In the genomic region with DNA sequence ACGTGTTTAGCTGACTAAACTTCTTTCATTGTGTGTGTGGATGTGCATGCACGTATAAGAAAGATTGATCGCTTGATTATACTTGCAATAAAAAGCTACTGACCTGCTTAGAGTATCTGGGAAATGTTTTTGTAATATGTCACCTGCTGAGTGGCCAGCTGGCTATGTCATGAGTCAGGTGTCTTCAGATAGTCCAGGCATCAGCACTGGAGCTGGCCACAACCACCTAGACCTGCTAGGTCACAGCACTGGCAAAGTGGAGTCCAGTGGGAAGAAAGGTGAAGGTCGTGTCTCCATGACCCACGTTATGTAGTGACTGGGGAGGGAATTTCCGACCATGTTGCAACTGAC, we compare ENCODE assay signal across 20 cellular contexts.
DNase-seq lines count a peak whose midpoint lies in the region; TF ChIP-seq lines count a peak whose summit lies in the region.
"Had no signal": no experiment of that assay in that cellular context is flagged by ENCODE, and none has a peak within 500 bp of the region (broad histone marks: within the 10 kb centered on the region; RNA-seq: fewer than 3 reads in every experiment).

No MANE protein-coding gene starts in this region.

- no peaks in the 10 kb centered on the region for H3K4me1 ChIP-seq in mammary epithelial cell (ENCODE audit: insufficient read depth, low read length)
- H3K4me1 ChIP-seq in breast epithelium, result no peaks in the 10 kb centered on the region
- peaks cover 2 to 19% (median 14%) of the 10 kb centered on the region in 4 donors for H3K4me1 ChIP-seq in liver (ENCODE audit: control insufficient read depth in 4 of 4, insufficient read depth in 4 of 4, low read length in 3 of 4)
- peaks cover 0 to 8% (median 0%) of the 10 kb centered on the region in 4 donors for H3K4me1 ChIP-seq in transverse colon
- H3K4me1 ChIP-seq: Caco-2 had no signal

- CTCF ChIA-PET in mammary epithelial cell (lab: Charles Lee; ENCODE audit: low non-redundant PET), result no interaction called here

- no peak for TF ChIP-seq RAD21 in liver (IDR thresholded peaks at IDR 0.05)

- H3K36me3 ChIP-seq in mammary epithelial cell (ENCODE audit: insufficient read depth, low read length) (no peaks in the 10 kb centered on the region), breast epithelium (no peaks in the 10 kb centered on the region), liver (ENCODE audit: control insufficient read depth in 4 of 4, insufficient read depth in 3 of 4, low read depth in 1 of 4, low read length in 3 of 4) (no peaks in the 10 kb centered on the region), transverse colon (no peaks in the 10 kb centered on the region), H7 (replicated peaks; ENCODE audit: control insufficient read depth, insufficient read depth, low read length) (no peaks in the 10 kb centered on the region)
- H3K36me3 ChIP-seq: neutrophil had no signal

- TF ChIP-seq CTCF in mammary epithelial cell (conservative IDR thresholded peaks at IDR 0.05 in 1 of 2, IDR thresholded peaks at IDR 0.05 in 1 of 2; ENCODE audit: extremely low read depth in 1 of 2, insufficient read depth in 1 of 2, low read depth in 1 of 2, low read length in 2 of 2), result no peak
- no peak for TF ChIP-seq CTCF in breast epithelium (IDR thresholded peaks at IDR 0.05)
- no peak for TF ChIP-seq CTCF in liver (IDR thresholded peaks at IDR 0.05; ENCODE audit: low read depth, low read length, missing input control)
- TF ChIP-seq CTCF in transverse colon (IDR thresholded peaks at IDR 0.05), result no peak

- intact Hi-C loops in mammary epithelial cell (cut with micrococcal nuclease), result no loop called here
- intact Hi-C loops in breast epithelium (cut with DNase I; ENCODE audit: low total_unique reads), result no loop called here
- intact Hi-C loops in transverse colon (cut with DNase I; ENCODE audit: low total_unique reads), result no loop called here

- TF ChIP-seq POLR2A in breast epithelium (IDR thresholded peaks at IDR 0.05) (no peak), transverse colon (IDR thresholded peaks at IDR 0.05) (no peak)

- H3K4me2 ChIP-seq in mammary epithelial cell (ENCODE audit: insufficient read depth, low read depth, low read length), result no peak overlapping the region

- in situ Hi-C loops in mammary epithelial cell (cut with MboI; ENCODE audit: low sequenced_read_pairs in 2 of 2) (loop anchor here in 1 of 2 donors (25.0 kb wide), 1 partner anchor 316 kb away; no protein-coding TSS in a partner anchor), transverse colon (cut with MboI; ENCODE audit: low pct_ligation_motif_present in 1 of 4, low pct_unique_long_range_greater_than_20kb in 1 of 4, low sequenced_read_pairs in 3 of 4) (no loop called here)

- H3K27me3 ChIP-seq in mammary epithelial cell (ENCODE audit: insufficient read depth, low read length), result no peaks in the 10 kb centered on the region
- no peaks in the 10 kb centered on the region for H3K27me3 ChIP-seq in breast epithelium
- no peaks in the 10 kb centered on the region for H3K27me3 ChIP-seq in liver (ENCODE audit: control insufficient read depth in 4 of 4, insufficient read depth in 4 of 4, low read length in 3 of 4)
- H3K27me3 ChIP-seq in transverse colon, result no peaks in the 10 kb centered on the region
- H3K27me3 ChIP-seq in H7 (ENCODE audit: control insufficient read depth, insufficient read depth, low read length), result peaks cover 3% of the 10 kb centered on the region; the same call in 1 of the 2 replicates

- no peaks in the 10 kb centered on the region for H3K79me2 ChIP-seq in mammary epithelial cell (ENCODE audit: insufficient read depth, low read length)

- H3K9ac ChIP-seq in mammary epithelial cell (ENCODE audit: insufficient read depth, low read length) (no peak overlapping the region), liver (ENCODE audit: low read depth in 1 of 2, low read length in 2 of 2) (no peak overlapping the region)

- no TSS peak for BruUV-seq in mammary epithelial cell (replicated peaks; lab: Mats Ljungman, UMichigan)

- H4K20me1 ChIP-seq in mammary epithelial cell (ENCODE audit: insufficient read depth, low read length), result no peaks in the 10 kb centered on the region

- TF ChIP-seq EP300 in transverse colon (IDR thresholded peaks at IDR 0.05; ENCODE audit: low read depth), result peak; percentile 64

- H3K27ac ChIP-seq in mammary epithelial cell (ENCODE audit: insufficient read depth, low read depth, low read length) (no peak overlapping the region), breast epithelium (no peak overlapping the region), liver (ENCODE audit: low read depth in 1 of 2, low read length in 2 of 2) (peak overlapping the region; percentile 42 to 43), transverse colon (peak overlapping the region in 2 of 4 donors; percentile 3 to 41)
- H3K27ac ChIP-seq: neutrophil had no signal

- 60% methylated on average over 6 of the region's 6 CpGs for WGBS in mammary epithelial cell (ENCODE audit: low coverage, missing lambda C conversion rate)
- 47% methylated on average over 6 of the region's 6 CpGs for WGBS in liver
- WGBS in transverse colon (ENCODE audit: low coverage in 1 of 2), 2 donors, result 60 to 70% methylated on average over 2 to 6 of the region's 6 CpGs

- peak; percentile 18 for DNase-seq in mammary epithelial cell
- no peak for DNase-seq in breast epithelium (ENCODE audit: low spot score in 2 of 2)
- DNase-seq in astrocyte of the hippocampus (ENCODE audit: low read depth, low spot score), result peak; percentile 31
- DNase-seq in transverse colon, result no peak
- DNase-seq in NCI-H226, result no peak
- no peak for DNase-seq in H7
- DNase-seq in HuH-7 (ENCODE audit: low spot score), result no peak
- DNase-seq: activated gamma-delta T cell treated with Interleukin-2 at 50 U/mL for 16 hours; amygdala; Caco-2; effector memory CD8-positive, alpha-beta T cell; glutamatergic neuron; MV-4-11; NCI-H1930; NCI-H2227 treated with DMSO at 0.1 percent for 48 hours; retina; stimulated activated CD8-positive, alpha-beta memory T cell treated with anti-CD3 and anti-CD28 coated beads, Interleukin-4, amount 100 ng/mL, for 48 hours; T-helper 2 cell had no signal

- no peak overlapping the region for H3K4me3 ChIP-seq in mammary epithelial cell (replicated peaks in 1 of 3; ENCODE audit: insufficient read depth in 1 of 3, low read depth in 2 of 3, low read length in 3 of 3)
- H3K4me3 ChIP-seq in breast epithelium, result no peak overlapping the region
- H3K4me3 ChIP-seq in liver (ENCODE audit: low read depth in 1 of 3, low read length in 3 of 3), result no peak overlapping the region
- no peak overlapping the region for H3K4me3 ChIP-seq in transverse colon
- H3K4me3 ChIP-seq in H7 (ENCODE audit: insufficient read depth, low read depth, low read length), result no peak overlapping the region

- H3K9me3 ChIP-seq in mammary epithelial cell (replicated peaks; ENCODE audit: insufficient read depth, low read length), result no peaks in the 10 kb centered on the region
- no peaks in the 10 kb centered on the region for H3K9me3 ChIP-seq in breast epithelium
- H3K9me3 ChIP-seq in liver (ENCODE audit: control insufficient read depth in 4 of 4, low read length in 3 of 4), result no peaks in the 10 kb centered on the region
- H3K9me3 ChIP-seq in transverse colon, result no peaks in the 10 kb centered on the region
- H3K9me3 ChIP-seq: Caco-2, neutrophil had no signal

- no peak overlapping the region for H2AFZ ChIP-seq in mammary epithelial cell (ENCODE audit: low read depth, low read length)

- dilution Hi-C loops in mammary epithelial cell (cut with HindIII; ENCODE audit: low sequenced_read_pairs), result loop anchor here (10.0 kb wide), 1 partner anchor 249 kb away; no protein-coding TSS in a partner anchor

TF ChIP-seq in liver, 16 proteins besides CTCF, POLR2A, EP300 and RAD21 (continues in another document):
- TF ChIP-seq REST (IDR thresholded peaks at IDR 0.05) (peak; percentile 24), HNF4G (IDR thresholded peaks at IDR 0.05) (no peak), RXRA (IDR thresholded peaks at IDR 0.05) (peak; percentile 90 to 96), JUND (IDR thresholded peaks at IDR 0.05) (peak in 1 of 2 donors; percentile 58), YY1 (IDR thresholded peaks at IDR 0.05) (no peak), SP1 (IDR thresholded peaks at IDR 0.05) (peak; percentile 75), FOXA2 (IDR thresholded peaks at IDR 0.05) (no peak)
- TF ChIP-seq, protein P1, sequence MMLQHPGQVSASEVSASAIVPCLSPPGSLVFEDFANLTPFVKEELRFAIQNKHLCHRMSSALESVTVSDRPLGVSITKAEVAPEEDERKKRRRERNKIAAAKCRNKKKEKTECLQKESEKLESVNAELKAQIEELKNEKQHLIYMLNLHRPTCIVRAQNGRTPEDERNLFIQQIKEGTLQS (IDR thresholded peaks at IDR 0.05), result no peak
- TF ChIP-seq, protein P2, sequence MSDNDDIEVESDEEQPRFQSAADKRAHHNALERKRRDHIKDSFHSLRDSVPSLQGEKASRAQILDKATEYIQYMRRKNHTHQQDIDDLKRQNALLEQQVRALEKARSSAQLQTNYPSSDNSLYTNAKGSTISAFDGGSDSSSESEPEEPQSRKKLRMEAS (IDR thresholded peaks at IDR 0.05), result peak; percentile 50

Comparison
In these comparisons a context has a peak if more than half of its experiments do, and no peak if none do; other contexts are left out.
1. DNase-seq: peak in mammary epithelial cell (single experiment) and astrocyte of the hippocampus (single experiment); none in breast epithelium (0 of 2), transverse colon (single experiment), NCI-H226 (single experiment), H7 (single experiment) and HuH-7 (single experiment).
2. H3K27ac ChIP-seq: peak in liver (2 of 2); none in mammary epithelial cell (single experiment) and breast epithelium (0 of 2).